ENCODE assay signal across 4 cellular contexts in the genomic region with DNA sequence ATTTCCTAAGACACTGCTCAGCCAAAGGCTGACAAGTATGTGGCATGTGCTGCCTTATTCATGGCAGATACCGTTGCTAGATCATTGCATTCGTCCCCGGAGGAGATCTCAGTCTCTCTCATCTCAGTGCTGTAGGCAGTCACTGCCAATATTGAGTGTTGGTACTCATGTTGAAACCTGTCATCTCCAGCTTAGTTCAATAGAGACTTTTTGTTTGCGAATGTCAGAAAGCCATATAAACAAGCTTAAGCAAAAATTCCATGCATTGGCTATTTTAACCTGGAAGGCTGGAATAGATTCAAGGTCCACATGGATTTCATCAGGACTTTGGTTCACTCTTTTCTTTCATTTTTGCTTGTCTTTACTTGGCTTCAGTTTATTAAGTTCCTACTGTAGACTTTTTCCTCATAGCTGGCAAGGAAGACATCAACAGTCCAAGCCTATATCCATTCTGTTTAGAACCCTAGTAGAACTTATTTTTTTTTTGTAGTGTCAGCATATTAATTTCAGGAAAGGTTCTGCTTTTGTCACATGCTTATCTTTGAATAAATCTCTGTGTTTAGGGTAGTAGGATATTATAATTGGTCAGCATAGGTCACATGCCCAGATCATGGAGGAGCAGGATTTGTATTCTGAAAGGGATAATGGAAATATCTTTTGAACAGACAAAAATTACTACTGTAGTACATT.
TF ChIP-seq lines count a peak whose summit lies in the region.

No MANE protein-coding gene starts in this region.

TF ChIP-seq in A549, 52 proteins besides CTCF, POLR2A, EP300 and RAD21:
- TF ChIP-seq GATA3 (IDR thresholded peaks at IDR 0.05; ENCODE audit: borderline replicate concordance), result no peak
- peak; percentile 97 for TF ChIP-seq MAFK (IDR thresholded peaks at IDR 0.05; ENCODE audit: partially characterized antibody)
- TF ChIP-seq RCOR1 (IDR thresholded peaks at IDR 0.05; ENCODE audit: low read depth, low read length), result no peak

TF ChIP-seq in IMR-90, 13 proteins besides CTCF, POLR2A, EP300 and RAD21:
- no peak for TF ChIP-seq SMC3 (IDR thresholded peaks at IDR 0.05; ENCODE audit: low read depth, low read length)
- TF ChIP-seq MAFK (IDR thresholded peaks at IDR 0.05; ENCODE audit: low read depth, low read length), result peak; percentile 97
TF ChIP-seq in IMR-90: peak in this region for 1.

TF ChIP-seq in H1, 55 proteins besides CTCF, POLR2A, EP300 and RAD21:
- peak; percentile 81; the same call in 1 of the 2 replicates for TF ChIP-seq MAFK (IDR thresholded peaks at IDR 0.05; ENCODE audit: low read depth, low read length)
- TF ChIP-seq ATF2 (IDR thresholded peaks at IDR 0.05; ENCODE audit: low read length), result no peak
TF ChIP-seq in H1: peak in this region for 1.

TF ChIP-seq in liver, 16 proteins besides CTCF, POLR2A, EP300 and RAD21:
- TF ChIP-seq HNF4A (conservative IDR thresholded peaks at IDR 0.05), result peak; percentile 98 to 99
- TF ChIP-seq MAX (IDR thresholded peaks at IDR 0.05), result peak; percentile 76
- TF ChIP-seq, protein P1, sequence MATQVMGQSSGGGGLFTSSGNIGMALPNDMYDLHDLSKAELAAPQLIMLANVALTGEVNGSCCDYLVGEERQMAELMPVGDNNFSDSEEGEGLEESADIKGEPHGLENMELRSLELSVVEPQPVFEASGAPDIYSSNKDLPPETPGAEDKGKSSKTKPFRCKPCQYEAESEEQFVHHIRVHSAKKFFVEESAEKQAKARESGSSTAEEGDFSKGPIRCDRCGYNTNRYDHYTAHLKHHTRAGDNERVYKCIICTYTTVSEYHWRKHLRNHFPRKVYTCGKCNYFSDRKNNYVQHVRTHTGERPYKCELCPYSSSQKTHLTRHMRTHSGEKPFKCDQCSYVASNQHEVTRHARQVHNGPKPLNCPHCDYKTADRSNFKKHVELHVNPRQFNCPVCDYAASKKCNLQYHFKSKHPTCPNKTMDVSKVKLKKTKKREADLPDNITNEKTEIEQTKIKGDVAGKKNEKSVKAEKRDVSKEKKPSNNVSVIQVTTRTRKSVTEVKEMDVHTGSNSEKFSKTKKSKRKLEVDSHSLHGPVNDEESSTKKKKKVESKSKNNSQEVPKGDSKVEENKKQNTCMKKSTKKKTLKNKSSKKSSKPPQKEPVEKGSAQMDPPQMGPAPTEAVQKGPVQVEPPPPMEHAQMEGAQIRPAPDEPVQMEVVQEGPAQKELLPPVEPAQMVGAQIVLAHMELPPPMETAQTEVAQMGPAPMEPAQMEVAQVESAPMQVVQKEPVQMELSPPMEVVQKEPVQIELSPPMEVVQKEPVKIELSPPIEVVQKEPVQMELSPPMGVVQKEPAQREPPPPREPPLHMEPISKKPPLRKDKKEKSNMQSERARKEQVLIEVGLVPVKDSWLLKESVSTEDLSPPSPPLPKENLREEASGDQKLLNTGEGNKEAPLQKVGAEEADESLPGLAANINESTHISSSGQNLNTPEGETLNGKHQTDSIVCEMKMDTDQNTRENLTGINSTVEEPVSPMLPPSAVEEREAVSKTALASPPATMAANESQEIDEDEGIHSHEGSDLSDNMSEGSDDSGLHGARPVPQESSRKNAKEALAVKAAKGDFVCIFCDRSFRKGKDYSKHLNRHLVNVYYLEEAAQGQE (IDR thresholded peaks at IDR 0.05), result peak; percentile 43
- no peak for TF ChIP-seq TAF1 (conservative IDR thresholded peaks at IDR 0.05)
- no peak for TF ChIP-seq NR2F2 (IDR thresholded peaks at IDR 0.05)
- peak; percentile 67 for TF ChIP-seq ATF3 (IDR thresholded peaks at IDR 0.05)
- peak; percentile 69 to 75 for TF ChIP-seq JUND (IDR thresholded peaks at IDR 0.05)
- TF ChIP-seq HNF4G (IDR thresholded peaks at IDR 0.05), result peak; percentile 96
- peak in 1 of 2 donors; percentile 64 for TF ChIP-seq EGR1 (IDR thresholded peaks at IDR 0.05; ENCODE audit: low read depth in 2 of 2)
- TF ChIP-seq RXRA (IDR thresholded peaks at IDR 0.05), result peak; percentile 76 to 77
- TF ChIP-seq FOXA1 (IDR thresholded peaks at IDR 0.05), result no peak
- TF ChIP-seq ZBTB33 (IDR thresholded peaks at IDR 0.05), result peak; percentile 74
- TF ChIP-seq GABPA (IDR thresholded peaks at IDR 0.05 in 1 of 2, conservative IDR thresholded peaks at IDR 0.05 in 1 of 2), result peak in 1 of 2 donors; percentile 32
- TF ChIP-seq YY1 (IDR thresholded peaks at IDR 0.05), result peak; percentile 85
- TF ChIP-seq FOXA2 (IDR thresholded peaks at IDR 0.05), result peak; percentile 79
- peak; percentile 90 for TF ChIP-seq SP1 (IDR thresholded peaks at IDR 0.05)
